17 cellular contexts compared by ENCODE assay signal in genomic region chr1:19373206-19374126, GRCh38.
DNase-seq lines count a peak whose midpoint lies in the region; ATAC-seq, FAIRE-seq and TF ChIP-seq lines count a peak whose summit lies in the region.
"Had no signal": no experiment of that assay in that cellular context is flagged by ENCODE, and none has a peak within 500 bp of the region (broad histone marks: within the 10 kb centered on the region; RNA-seq: fewer than 3 reads in every experiment).

No MANE protein-coding gene starts in this region.

- no peaks in the 10 kb centered on the region for H3K27me3 Mint-ChIP-seq in activated T-cell treated with anti-CD3 and anti-CD28 coated beads, Interleukin-2, amount 50 U/mL, for 24 hours
- H3K27me3 Mint-ChIP-seq: activated B cell treated with CpG ODN at 0.5 μM for 24 hours, T-helper 17 cell had no signal

- POLR2A ChIA-PET in RWPE1 (lab: Yijun Ruan, JAX; ENCODE audit: low non-redundant PET) = no interaction called here

- no peak for DNase-seq in activated T-cell treated with anti-CD3 and anti-CD28 coated beads, Interleukin-2, amount 50 U/mL, for 24 hours
- no peak for DNase-seq in activated T-cell treated with anti-CD3 and anti-CD28 coated beads, Interleukin-2, amount 50 U/mL, for 1 hour
- DNase-seq in RWPE1 (ENCODE audit: low spot score) (no peak), fibroblast of the aortic adventitia (ENCODE audit: low read depth) (peak; percentile 70), HTR-8/SVneo (ENCODE audit: insufficient read length, low spot score) (no peak), G401 (ENCODE audit: low spot score) (no peak)
- DNase-seq in stimulated activated effector memory CD8-positive, alpha-beta T cell treated with anti-CD3 and anti-CD28 coated beads, Interleukin-12 subunit alpha, Interleukin-12 subunit beta, amount 100 ng/mL, for 72 hours (ENCODE audit: low spot score in 2 of 2) = no peak
- no peak for DNase-seq in activated CD4-positive, alpha-beta T cell treated with anti-CD3 and anti-CD28 coated beads, Interleukin-2, amount 50 U/mL, for 4 hours
- DNase-seq: activated B cell treated with CpG ODN at 0.5 μM for 24 hours; amniotic stem cell; CD8-positive, alpha-beta T cell; NCI-H1694 treated with DMSO at 0.1 percent for 48 hours; NCI-H446; stimulated activated CD4-positive, alpha-beta T cell treated with anti-CD3 and anti-CD28 coated beads, Interleukin-4, amount 100 ng/mL, for 1 hour; T-helper 17 cell had no signal

- H3K4me3 Mint-ChIP-seq in activated T-cell treated with anti-CD3 and anti-CD28 coated beads, Interleukin-2, amount 50 U/mL, for 24 hours = no peak overlapping the region
- no peak overlapping the region for H3K4me3 Mint-ChIP-seq in stimulated activated effector memory CD8-positive, alpha-beta T cell treated with anti-CD3 and anti-CD28 coated beads, Interleukin-12 subunit alpha, Interleukin-12 subunit beta, amount 100 ng/mL, for 72 hours
- H3K4me3 Mint-ChIP-seq: activated B cell treated with CpG ODN at 0.5 μM for 24 hours; CD8-positive, alpha-beta T cell; T-helper 17 cell had no signal

- in situ Hi-C loops in G401 (cut with HindIII; ENCODE audit: low sequenced_read_pairs) = no loop called here

- peaks cover 50% of the 10 kb centered on the region for H3K4me1 Mint-ChIP-seq in activated T-cell treated with anti-CD3 and anti-CD28 coated beads, Interleukin-2, amount 50 U/mL, for 24 hours (ENCODE audit: low read depth)
- peaks cover 38% of the 10 kb centered on the region for H3K4me1 Mint-ChIP-seq in stimulated activated effector memory CD8-positive, alpha-beta T cell treated with anti-CD3 and anti-CD28 coated beads, Interleukin-12 subunit alpha, Interleukin-12 subunit beta, amount 100 ng/mL, for 72 hours
- H3K4me1 Mint-ChIP-seq: activated B cell treated with CpG ODN at 0.5 μM for 24 hours had no signal

- peak overlapping the region; percentile 65 for H3K27ac Mint-ChIP-seq in activated T-cell treated with anti-CD3 and anti-CD28 coated beads, Interleukin-2, amount 50 U/mL, for 24 hours
- peak overlapping the region; percentile 52 for H3K27ac Mint-ChIP-seq in stimulated activated effector memory CD8-positive, alpha-beta T cell treated with anti-CD3 and anti-CD28 coated beads, Interleukin-12 subunit alpha, Interleukin-12 subunit beta, amount 100 ng/mL, for 72 hours
- H3K27ac Mint-ChIP-seq: activated B cell treated with CpG ODN at 0.5 μM for 24 hours, T-helper 17 cell had no signal

- no peak for TF ChIP-seq CTCF in RWPE1 (conservative IDR thresholded peaks at IDR 0.05; ENCODE audit: low read depth)
- TF ChIP-seq CTCF in fibroblast of the aortic adventitia (IDR thresholded peaks at IDR 0.05; ENCODE audit: insufficient read depth, low read length) = no peak

- no peak for ATAC-seq in stimulated activated effector memory CD8-positive, alpha-beta T cell treated with anti-CD3 and anti-CD28 coated beads, Interleukin-12 subunit alpha, Interleukin-12 subunit beta, amount 100 ng/mL, for 72 hours

- H3K9me3 Mint-ChIP-seq in activated T-cell treated with anti-CD3 and anti-CD28 coated beads, Interleukin-2, amount 50 U/mL, for 24 hours = no peaks in the 10 kb centered on the region
- H3K9me3 Mint-ChIP-seq in stimulated activated effector memory CD8-positive, alpha-beta T cell treated with anti-CD3 and anti-CD28 coated beads, Interleukin-12 subunit alpha, Interleukin-12 subunit beta, amount 100 ng/mL, for 72 hours = no peaks in the 10 kb centered on the region
- H3K9me3 Mint-ChIP-seq: activated B cell treated with CpG ODN at 0.5 μM for 24 hours; CD8-positive, alpha-beta T cell had no signal

- FAIRE-seq in HTR-8/SVneo (lab: Jason Lieb, UNC) = no peak
- FAIRE-seq: islet of Langerhans had no signal

- CTCF ChIA-PET in RWPE1 (lab: Yijun Ruan, JAX) = interaction anchor here (0.7 to 1.1 kb wide), 3 partner anchors 10 to 1601 kb away, joined by 3 to 4 read pairs (median 3); no protein-coding TSS in a partner anchor

- H3K36me3 Mint-ChIP-seq in activated T-cell treated with anti-CD3 and anti-CD28 coated beads, Interleukin-2, amount 50 U/mL, for 24 hours (ENCODE audit: low read depth) = peaks cover 80% of the 10 kb centered on the region
- peaks cover 78% of the 10 kb centered on the region for H3K36me3 Mint-ChIP-seq in stimulated activated effector memory CD8-positive, alpha-beta T cell treated with anti-CD3 and anti-CD28 coated beads, Interleukin-12 subunit alpha, Interleukin-12 subunit beta, amount 100 ng/mL, for 72 hours

- H3K4me3 ChIP-seq in fibroblast of the aortic adventitia (ENCODE audit: low read depth, low read length) = no peak overlapping the region
- H3K4me3 ChIP-seq: tibial nerve had no signal

- H3K27ac ChIP-seq in RWPE1 = peak overlapping the region; percentile 18; the same call in 1 of the 2 replicates
